12 cellular contexts compared by ENCODE assay signal in genomic region chr5:112116372-112116771, GRCh38.
DNase-seq lines count a peak whose midpoint lies in the region; ATAC-seq and TF ChIP-seq lines count a peak whose summit lies in the region.
"Had no signal": no experiment of that assay in that cellular context is flagged by ENCODE, and none has a peak within 500 bp of the region (broad histone marks: within the 10 kb centered on the region; RNA-seq: fewer than 3 reads in every experiment).

No MANE protein-coding gene starts in this region.

- POLR2A ChIA-PET in WTC11 (lab: Charles Lee), result no interaction called here

- H3K27me3 Mint-ChIP-seq in WTC11 (ENCODE audit: low read depth), result no peaks in the 10 kb centered on the region

- DNase-seq in stimulated activated CD8-positive, alpha-beta memory T cell treated with anti-CD3 and anti-CD28 coated beads, Interleukin-4, amount 100 ng/mL, for 48 hours, result no peak
- DNase-seq in activated CD8-positive, alpha-beta memory T cell treated with anti-CD3 and anti-CD28 coated beads, Interleukin-2, amount 50 U/mL, for 48 hours, result no peak
- DNase-seq in amniotic stem cell (lab: John Stamatoyannopoulos, UW) (no peak), WTC11 (ENCODE audit: low spot score) (no peak)
- DNase-seq: activated CD8-positive, alpha-beta T cell treated with anti-CD3 and anti-CD28 coated beads, Interleukin-2, amount 10 ng/mL, durations not matched to agents 7 days and 5 days; activated gamma-delta T cell; mesendoderm; stimulated activated naive CD8-positive, alpha-beta T cell treated with anti-CD3 and anti-CD28 coated beads, Interleukin-15, amount 100 ng/mL, for 72 hours had no signal

- H3K4me1 Mint-ChIP-seq in WTC11, result no peaks in the 10 kb centered on the region
- H3K4me1 Mint-ChIP-seq: stimulated activated naive CD8-positive, alpha-beta T cell treated with anti-CD3 and anti-CD28 coated beads, Interleukin-15, amount 100 ng/mL, for 72 hours had no signal

- H3K36me3 Mint-ChIP-seq in WTC11, result no peaks in the 10 kb centered on the region

- no peak overlapping the region for H3K4me3 Mint-ChIP-seq in WTC11
- H3K4me3 Mint-ChIP-seq: activated CD8-positive, alpha-beta T cell treated with anti-CD3 and anti-CD28 coated beads, Interleukin-2, amount 10 ng/mL, durations not matched to agents 7 days and 5 days; stimulated activated naive CD8-positive, alpha-beta T cell treated with anti-CD3 and anti-CD28 coated beads, Interleukin-15, amount 100 ng/mL, for 72 hours had no signal

- peak; percentile 74 for ATAC-seq in GM18868 (IDR thresholded peaks at IDR 0.05; ENCODE audit: unreplicated experiment)
- peak; percentile 70 for ATAC-seq in GM21528 (IDR thresholded peaks at IDR 0.05; ENCODE audit: low FRiP score, unreplicated experiment)
- ATAC-seq in HG03066 (IDR thresholded peaks at IDR 0.05; ENCODE audit: low read depth, unreplicated experiment), result peak; percentile 84
- ATAC-seq in SK-N-SH treated with all-trans-retinoic acid at 6 μM for 48 hours, result peak; percentile 60
- no peak for ATAC-seq in WTC11
- ATAC-seq: activated CD8-positive, alpha-beta T cell treated with anti-CD3 and anti-CD28 coated beads, Interleukin-2, amount 10 ng/mL, durations not matched to agents 7 days and 5 days; stimulated activated naive CD8-positive, alpha-beta T cell treated with anti-CD3 and anti-CD28 coated beads, Interleukin-15, amount 100 ng/mL, for 72 hours had no signal

- CTCF ChIA-PET in WTC11 (lab: Charles Lee), result no interaction called here

- no peak for TF ChIP-seq CTCF in WTC11 (IDR thresholded peaks at IDR 0.05)

- no peak overlapping the region for H3K27ac Mint-ChIP-seq in WTC11
- H3K27ac Mint-ChIP-seq: activated CD8-positive, alpha-beta T cell treated with anti-CD3 and anti-CD28 coated beads, Interleukin-2, amount 10 ng/mL, durations not matched to agents 7 days and 5 days; stimulated activated naive CD8-positive, alpha-beta T cell treated with anti-CD3 and anti-CD28 coated beads, Interleukin-15, amount 100 ng/mL, for 72 hours had no signal

- H3K9me3 Mint-ChIP-seq in WTC11, result no peaks in the 10 kb centered on the region

TF ChIP-seq in SK-N-SH treated with all-trans-retinoic acid at 6 μM for 48 hours, 23 proteins besides CTCF, POLR2A, EP300 and RAD21 (continues in another document):
- TF ChIP-seq TCF4 (CRISPR knock-in tag; IDR thresholded peaks at IDR 0.05; ENCODE audit: borderline replicate concordance), result no peak
- TF ChIP-seq, protein P1, sequence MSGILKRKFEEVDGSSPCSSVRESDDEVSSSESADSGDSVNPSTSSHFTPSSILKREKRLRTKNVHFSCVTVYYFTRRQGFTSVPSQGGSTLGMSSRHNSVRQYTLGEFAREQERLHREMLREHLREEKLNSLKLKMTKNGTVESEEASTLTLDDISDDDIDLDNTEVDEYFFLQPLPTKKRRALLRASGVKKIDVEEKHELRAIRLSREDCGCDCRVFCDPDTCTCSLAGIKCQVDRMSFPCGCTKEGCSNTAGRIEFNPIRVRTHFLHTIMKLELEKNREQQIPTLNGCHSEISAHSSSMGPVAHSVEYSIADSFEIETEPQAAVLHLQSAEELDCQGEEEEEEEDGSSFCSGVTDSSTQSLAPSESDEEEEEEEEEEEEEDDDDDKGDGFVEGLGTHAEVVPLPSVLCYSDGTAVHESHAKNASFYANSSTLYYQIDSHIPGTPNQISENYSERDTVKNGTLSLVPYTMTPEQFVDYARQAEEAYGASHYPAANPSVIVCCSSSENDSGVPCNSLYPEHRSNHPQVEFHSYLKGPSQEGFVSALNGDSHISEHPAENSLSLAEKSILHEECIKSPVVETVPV (CRISPR knock-in tag; IDR thresholded peaks at IDR 0.05), result no peak
- TF ChIP-seq SNAI2 (CRISPR knock-in tag; IDR thresholded peaks at IDR 0.05), result no peak
- TF ChIP-seq PATZ1 (CRISPR knock-in tag; IDR thresholded peaks at IDR 0.05; ENCODE audit: borderline replicate concordance), result no peak

TF ChIP-seq in WTC11, 78 proteins besides CTCF, POLR2A, EP300 and RAD21:
- TF ChIP-seq, protein P2, sequence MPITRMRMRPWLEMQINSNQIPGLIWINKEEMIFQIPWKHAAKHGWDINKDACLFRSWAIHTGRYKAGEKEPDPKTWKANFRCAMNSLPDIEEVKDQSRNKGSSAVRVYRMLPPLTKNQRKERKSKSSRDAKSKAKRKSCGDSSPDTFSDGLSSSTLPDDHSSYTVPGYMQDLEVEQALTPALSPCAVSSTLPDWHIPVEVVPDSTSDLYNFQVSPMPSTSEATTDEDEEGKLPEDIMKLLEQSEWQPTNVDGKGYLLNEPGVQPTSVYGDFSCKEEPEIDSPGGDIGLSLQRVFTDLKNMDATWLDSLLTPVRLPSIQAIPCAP (CRISPR knock-in tag; IDR thresholded peaks at IDR 0.05), result no peak
- TF ChIP-seq ZNF232 (CRISPR knock-in tag; IDR thresholded peaks at IDR 0.05) (no peak), GRHL2 (CRISPR knock-in tag; IDR thresholded peaks at IDR 0.05; ENCODE audit: insufficient replicate concordance, severe bottlenecking) (no peak)
- TF ChIP-seq, protein P3, sequence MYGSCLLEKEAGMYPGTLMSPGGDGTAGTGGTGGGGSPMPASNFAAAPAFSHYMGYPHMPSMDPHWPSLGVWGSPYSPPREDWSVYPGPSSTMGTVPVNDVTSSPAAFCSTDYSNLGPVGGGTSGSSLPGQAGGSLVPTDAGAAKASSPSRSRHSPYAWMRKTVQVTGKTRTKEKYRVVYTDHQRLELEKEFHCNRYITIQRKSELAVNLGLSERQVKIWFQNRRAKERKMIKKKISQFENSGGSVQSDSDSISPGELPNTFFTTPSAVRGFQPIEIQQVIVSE (CRISPR knock-in tag; IDR thresholded peaks at IDR 0.05; ENCODE audit: borderline replicate concordance), result no peak
